8 cellular contexts compared by ENCODE assay signal in the genomic region with DNA sequence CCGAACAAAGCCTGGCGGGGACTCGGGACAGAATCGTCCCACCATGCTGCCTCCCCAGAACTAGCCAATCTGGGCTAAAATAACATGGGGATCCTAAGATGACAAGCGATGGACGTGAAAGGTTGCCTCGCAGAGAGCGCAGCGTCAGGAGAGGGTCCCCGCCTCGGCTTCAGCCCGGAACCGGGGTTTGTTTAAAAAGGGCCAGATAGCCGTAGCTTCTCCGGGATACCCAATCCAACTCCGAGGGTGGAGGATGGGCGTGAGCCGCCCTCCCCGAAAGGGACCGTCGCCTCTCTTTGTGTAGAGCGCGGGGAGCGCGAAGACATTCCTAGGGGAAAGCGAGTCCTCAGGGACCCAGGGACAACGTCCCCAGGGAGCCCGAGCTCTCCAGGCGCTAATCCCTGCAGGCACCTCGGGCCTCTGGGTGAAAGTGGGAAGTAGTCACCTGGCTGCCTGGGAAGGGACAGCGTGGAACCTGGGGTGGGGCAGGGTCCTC. TPM values are rescaled to one million over a fixed set of nuclear protein-coding genes. Genes with fewer than 3 reads are reported as not detected.
DNase-seq lines count a peak whose midpoint lies in the region; ATAC-seq and TF ChIP-seq lines count a peak whose summit lies in the region.

No MANE protein-coding gene starts in this region.

- H3K27me3 ChIP-seq in BE2C (peaks cover 59% of the 10 kb centered on the region), SJCRH30 (peaks cover 11% of the 10 kb centered on the region; the same call in 1 of the 2 replicates)

- intact Hi-C loops in activated B cell treated with CpG ODN at 0.5 μM for 24 hours (cut with micrococcal nuclease) = loop anchor here (1.0 to 10.0 kb wide), 5 partner anchors 54 to 879 kb away; a partner anchor contains a TSS

- no peaks in the 10 kb centered on the region for H3K36me3 ChIP-seq in BE2C
- H3K36me3 ChIP-seq in SJCRH30 = no peaks in the 10 kb centered on the region

- H3K9me3 Mint-ChIP-seq in activated B cell treated with CpG ODN at 0.5 μM for 24 hours (no peaks in the 10 kb centered on the region), immature natural killer cell (peaks cover 0 to 2% (median 0%) of the 10 kb centered on the region in 6 donors)
- no peaks in the 10 kb centered on the region for H3K9me3 Mint-ChIP-seq in stimulated activated effector memory CD8-positive, alpha-beta T cell treated with anti-CD3 and anti-CD28 coated beads, Interleukin-12 subunit alpha, Interleukin-12 subunit beta, amount 100 ng/mL, for 72 hours

- no peaks in the 10 kb centered on the region for H3K27me3 Mint-ChIP-seq in activated B cell treated with CpG ODN at 0.5 μM for 24 hours
- H3K27me3 Mint-ChIP-seq in immature natural killer cell (ENCODE audit: low read depth in 3 of 3) = peaks cover 12 to 32% (median 19%) of the 10 kb centered on the region in 3 donors

- H3K27ac Mint-ChIP-seq in activated B cell treated with CpG ODN at 0.5 μM for 24 hours = peak overlapping the region; percentile 85
- H3K27ac Mint-ChIP-seq in immature natural killer cell = no peak overlapping the region
- H3K27ac Mint-ChIP-seq in stimulated activated effector memory CD8-positive, alpha-beta T cell treated with anti-CD3 and anti-CD28 coated beads, Interleukin-12 subunit alpha, Interleukin-12 subunit beta, amount 100 ng/mL, for 72 hours = peak overlapping the region; percentile 56

- no peaks in the 10 kb centered on the region for H3K9me3 ChIP-seq in BE2C
- H3K9me3 ChIP-seq in SJCRH30 (replicated peaks) = no peaks in the 10 kb centered on the region

- POLR2A ChIA-PET in activated B cell treated with CpG ODN at 0.5 μM for 24 hours (lab: Charles Lee) = interaction anchor here (0.6 to 1.1 kb wide), 12 partner anchors 126 to 462 kb away, joined by 3 to 6 read pairs (median 4); no protein-coding TSS in a partner anchor

- peaks cover 39% of the 10 kb centered on the region for H3K4me1 Mint-ChIP-seq in activated B cell treated with CpG ODN at 0.5 μM for 24 hours
- H3K4me1 Mint-ChIP-seq in immature natural killer cell = no peaks in the 10 kb centered on the region
- peaks cover 11% of the 10 kb centered on the region for H3K4me1 Mint-ChIP-seq in stimulated activated effector memory CD8-positive, alpha-beta T cell treated with anti-CD3 and anti-CD28 coated beads, Interleukin-12 subunit alpha, Interleukin-12 subunit beta, amount 100 ng/mL, for 72 hours

- ATAC-seq in activated B cell treated with CpG ODN at 0.5 μM for 24 hours (ENCODE audit: low read depth) (peak; percentile 10), HG02678 (IDR thresholded peaks at IDR 0.05; ENCODE audit: unreplicated experiment) (no peak)
- no peak for ATAC-seq in stimulated activated effector memory CD8-positive, alpha-beta T cell treated with anti-CD3 and anti-CD28 coated beads, Interleukin-12 subunit alpha, Interleukin-12 subunit beta, amount 100 ng/mL, for 72 hours

- H3K4me1 ChIP-seq in BE2C = no peaks in the 10 kb centered on the region; the same call in 1 of the 2 replicates
- no peaks in the 10 kb centered on the region; the same call in 1 of the 2 replicates for H3K4me1 ChIP-seq in SJCRH30

- CTCF ChIA-PET in activated B cell treated with CpG ODN at 0.5 μM for 24 hours (lab: Charles Lee) = interaction anchor here (1.3 kb wide), 1 partner anchor 364 kb away, joined by 8 read pairs; no protein-coding TSS in a partner anchor

- H3K27ac ChIP-seq in SJCRH30 = no peak overlapping the region

- H3K4me3 ChIP-seq in BE2C (ENCODE audit: low read depth, low read length) (peak overlapping the region; percentile 55), SJCRH30 (no peak overlapping the region)

- H3K36me3 Mint-ChIP-seq in activated B cell treated with CpG ODN at 0.5 μM for 24 hours (ENCODE audit: low read depth) = peaks cover 26% of the 10 kb centered on the region
- no peaks in the 10 kb centered on the region for H3K36me3 Mint-ChIP-seq in immature natural killer cell
- H3K36me3 Mint-ChIP-seq in stimulated activated effector memory CD8-positive, alpha-beta T cell treated with anti-CD3 and anti-CD28 coated beads, Interleukin-12 subunit alpha, Interleukin-12 subunit beta, amount 100 ng/mL, for 72 hours = no peaks in the 10 kb centered on the region

- no peak for TF ChIP-seq CTCF in BE2C (IDR thresholded peaks at IDR 0.05; ENCODE audit: low read depth, low read length)
- TF ChIP-seq CTCF in activated B cell treated with CpG ODN at 0.5 μM for 24 hours (IDR thresholded peaks at IDR 0.05) = no peak

- DNase-seq in BE2C = peak; percentile 10
- peak; percentile 50 for DNase-seq in HK-2 (ENCODE audit: unreplicated experiment)
- DNase-seq in activated B cell treated with CpG ODN at 0.5 μM for 24 hours = no peak
- DNase-seq in immature natural killer cell = no peak
- DNase-seq in stimulated activated effector memory CD8-positive, alpha-beta T cell treated with anti-CD3 and anti-CD28 coated beads, Interleukin-12 subunit alpha, Interleukin-12 subunit beta, amount 100 ng/mL, for 72 hours (ENCODE audit: low spot score in 2 of 2) = peak in 1 of 2 donors; percentile 50
- DNase-seq in SJCRH30 = no peak
- no peak for DNase-seq in mucosa of gallbladder (ENCODE audit: low spot score)

- peak overlapping the region; percentile 93 for H3K4me3 Mint-ChIP-seq in activated B cell treated with CpG ODN at 0.5 μM for 24 hours
- peak overlapping the region in 4 of 5 donors; percentile 20 to 48 (median 30) for H3K4me3 Mint-ChIP-seq in immature natural killer cell
- H3K4me3 Mint-ChIP-seq in stimulated activated effector memory CD8-positive, alpha-beta T cell treated with anti-CD3 and anti-CD28 coated beads, Interleukin-12 subunit alpha, Interleukin-12 subunit beta, amount 100 ng/mL, for 72 hours = peak overlapping the region; percentile 62

RNA-seq across cellular contexts. Expression of a gene that starts 0.6 kb away (rescaled TPM):
- 256 TPM for polyA plus RNA-seq in BE2C (2012; ENCODE audit: insufficient read depth, insufficient read length, low read depth)
- total RNA-seq in activated B cell treated with CpG ODN at 0.5 μM for 24 hours (49.3 and 49.4 TPM in 2 replicates), mucosa of gallbladder (2,531 TPM)
- polyA plus RNA-seq in immature natural killer cell = under 1 TPM in 2 of 3 donors, not detected in 1; 0.28 to 0.48 TPM
- 1.5 and 1.6 TPM in 2 replicates for total RNA-seq in SJCRH30 (2014; rRNA removed; shearing (Covaris generic))

RNA-seq across cellular contexts. Expression of a gene that starts 54.1 kb away (rescaled TPM):
- 15.1 TPM for polyA plus RNA-seq in BE2C (2012; ENCODE audit: insufficient read depth, insufficient read length, low read depth)
- total RNA-seq in activated B cell treated with CpG ODN at 0.5 μM for 24 hours (11.8 and 13.9 TPM in 2 replicates), mucosa of gallbladder (20.6 TPM)
- polyA plus RNA-seq in immature natural killer cell = 10 to 100 TPM in 1 of 3 donors, 1 to 10 TPM in 2; 7.7 to 17.8 (median 7.9) TPM
- total RNA-seq in SJCRH30 (2014; rRNA removed; shearing (Covaris generic)) = 20.5 and 21.0 TPM in 2 replicates

Comparison
In these comparisons a context has a peak if more than half of its experiments do, and no peak if none do; other contexts are left out.
1. DNase-seq: peak in BE2C (single experiment) and HK-2 (single experiment); none in activated B cell treated with CpG ODN at 0.5 μM for 24 hours (single experiment), immature natural killer cell (0 of 3), SJCRH30 (0 of 2) and mucosa of gallbladder (single experiment).
2. H3K27ac Mint-ChIP-seq: peak in activated B cell treated with CpG ODN at 0.5 μM for 24 hours (single experiment) and stimulated activated effector memory CD8-positive, alpha-beta T cell treated with anti-CD3 and anti-CD28 coated beads, Interleukin-12 subunit alpha, Interleukin-12 subunit beta, amount 100 ng/mL, for 72 hours (single experiment); none in immature natural killer cell (0 of 6).
3. H3K4me3 Mint-ChIP-seq: peak in every context shown above with its lines; median percentile 93 in activated B cell treated with CpG ODN at 0.5 μM for 24 hours; 62 in stimulated activated effector memory CD8-positive, alpha-beta T cell treated with anti-CD3 and anti-CD28 coated beads, Interleukin-12 subunit alpha, Interleukin-12 subunit beta, amount 100 ng/mL, for 72 hours; 30 in immature natural killer cell.
4. RNA of a gene that starts 0.6 kb away (total RNA-seq): 2,531 TPM in mucosa of gallbladder (single experiment); 49.3 to 49.4 TPM in activated B cell treated with CpG ODN at 0.5 μM for 24 hours and 1.5 to 1.6 TPM in SJCRH30; every median in the first group is over 10 times any median in the second.